In genomic region chr4:78379991-78380739, GRCh38 we compare ENCODE assay signal across 14 cellular contexts.
A peak's percentile ranks its signal among the peaks of the same experiment; 100 is the strongest.
DNase-seq lines count a peak whose midpoint lies in the region; ATAC-seq and TF ChIP-seq lines count a peak whose summit lies in the region.
"Had no signal": no experiment of that assay in that cellular context is flagged by ENCODE, and none has a peak within 500 bp of the region (broad histone marks: within the 10 kb centered on the region; RNA-seq: fewer than 3 reads in every experiment).

No MANE protein-coding gene starts in this region.

- H3K4me1 ChIP-seq in mucosa of descending colon (ENCODE audit: low read depth) (peaks cover 14% of the 10 kb centered on the region), Caco-2 (peaks cover 12% of the 10 kb centered on the region; the same call in 1 of the 2 replicates)
- H3K4me1 ChIP-seq: adrenal gland had no signal

- ATAC-seq in mucosa of descending colon (peak; percentile 72), HG03469 (IDR thresholded peaks at IDR 0.05; ENCODE audit: unreplicated experiment) (no peak), GM21576 (IDR thresholded peaks at IDR 0.05; ENCODE audit: unreplicated experiment) (no peak)

- no peak overlapping the region for H3K4me3 Mint-ChIP-seq in Caco-2 (ENCODE audit: unreplicated experiment)
- H3K4me3 Mint-ChIP-seq: stimulated activated naive CD8-positive, alpha-beta T cell treated with anti-CD3 and anti-CD28 coated beads, Interleukin-15, Interleukin-2, amounts not matched to agents 100 ng/mL and 50 ng/mL, for 24 hours had no signal

- H3K36me3 ChIP-seq in mucosa of descending colon (ENCODE audit: low read depth): no peaks in the 10 kb centered on the region
- no peaks in the 10 kb centered on the region for H3K36me3 ChIP-seq in Caco-2 (ENCODE audit: control insufficient read depth, insufficient read depth, low read length)
- H3K36me3 ChIP-seq: adrenal gland had no signal

- no peak overlapping the region for H3K27ac Mint-ChIP-seq in Caco-2 (ENCODE audit: unreplicated experiment)
- H3K27ac Mint-ChIP-seq: stimulated activated naive CD8-positive, alpha-beta T cell treated with anti-CD3 and anti-CD28 coated beads, Interleukin-15, Interleukin-2, amounts not matched to agents 100 ng/mL and 50 ng/mL, for 24 hours had no signal

- no peaks in the 10 kb centered on the region for H3K9me3 Mint-ChIP-seq in Caco-2 (ENCODE audit: unreplicated experiment)
- H3K9me3 Mint-ChIP-seq: stimulated activated naive CD8-positive, alpha-beta T cell treated with anti-CD3 and anti-CD28 coated beads, Interleukin-15, Interleukin-2, amounts not matched to agents 100 ng/mL and 50 ng/mL, for 24 hours had no signal

- H3K27me3 ChIP-seq in dorsolateral prefrontal cortex: no peaks in the 10 kb centered on the region
- no peaks in the 10 kb centered on the region for H3K27me3 ChIP-seq in Caco-2 (replicated peaks; ENCODE audit: control insufficient read depth, insufficient read depth, low read length)
- H3K27me3 ChIP-seq: adrenal gland had no signal

- H3K27ac ChIP-seq in dorsolateral prefrontal cortex: no peak overlapping the region
- H3K27ac ChIP-seq: adrenal gland, skin epidermis had no signal

- peaks cover 14% of the 10 kb centered on the region for H3K4me1 Mint-ChIP-seq in Caco-2 (ENCODE audit: low read depth, unreplicated experiment)

- peak; percentile 44 for DNase-seq in Caki2 (ENCODE audit: low read depth)
- DNase-seq in HS-5 (ENCODE audit: low read depth): peak; percentile 25
- DNase-seq in epithelial cell of esophagus (ENCODE audit: low read depth): peak; percentile 69
- peak in 1 of 3 donors; percentile 37 for DNase-seq in mucosa of descending colon
- no peak for DNase-seq in dorsolateral prefrontal cortex
- DNase-seq in Caco-2: no peak
- DNase-seq: activated CD4-positive, alpha-beta T cell treated with anti-CD3 and anti-CD28 coated beads, Interleukin-2, amount 50 U/mL, for 48 hours; adrenal gland; nucleus accumbens; SIG-M5 had no signal

- CTCF ChIA-PET in Caco-2 (lab: Charles Lee): no interaction called here

- no TSS peak for BruUV-seq in Caco-2 (replicated peaks; lab: Mats Ljungman, UMichigan)

- intact Hi-C loops in mucosa of descending colon (cut with DNase I, micrococcal nuclease) (no loop called here), dorsolateral prefrontal cortex (cut with DNase I) (loop anchor here in 1 of 2 donors (5.0 kb wide), 1 partner anchor 243 kb away; no protein-coding TSS in a partner anchor), Caco-2 (cut with micrococcal nuclease; ENCODE audit: unreplicated experiment) (no loop called here)

- POLR2A ChIA-PET in Caco-2 (lab: Charles Lee): no interaction called here

- H3K4me3 ChIP-seq in epithelial cell of esophagus (ENCODE audit: low read length) (no peak overlapping the region), mucosa of descending colon (no peak overlapping the region), dorsolateral prefrontal cortex (no peak overlapping the region), Caco-2 (ENCODE audit: low read depth, low read length) (no peak overlapping the region)
- H3K4me3 ChIP-seq: adrenal gland, skin epidermis had no signal

- TF ChIP-seq CTCF in epithelial cell of esophagus (IDR thresholded peaks at IDR 0.05; ENCODE audit: insufficient read depth, low read depth, low read length, missing control alignments) (no peak), mucosa of descending colon (IDR thresholded peaks at IDR 0.05) (no peak), dorsolateral prefrontal cortex (IDR thresholded peaks at IDR 0.05 in 54 of 56, conservative IDR thresholded peaks at IDR 0.05 in 2 of 56; ENCODE audit: low read depth in 1 of 56, partially characterized antibody in 56 of 56) (no peak), Caco-2 (IDR thresholded peaks at IDR 0.05; ENCODE audit: insufficient read depth in 1 of 2, low read depth in 1 of 2, low read length in 1 of 2, severe bottlenecking in 1 of 2, unreplicated experiment in 1 of 2) (no peak)

- peaks cover 17% of the 10 kb centered on the region for H3K36me3 Mint-ChIP-seq in Caco-2 (ENCODE audit: insufficient read depth, unreplicated experiment)

- H3K9me3 ChIP-seq in mucosa of descending colon (no peaks in the 10 kb centered on the region), Caco-2 (no peaks in the 10 kb centered on the region)
- H3K9me3 ChIP-seq: adrenal gland had no signal

- in situ Hi-C loops in Caki2 (cut with HindIII; ENCODE audit: low pct_unique_long_range_greater_than_20kb, low sequenced_read_pairs): no loop called here

- H3K27me3 Mint-ChIP-seq in Caco-2 (ENCODE audit: insufficient read depth, unreplicated experiment): no peaks in the 10 kb centered on the region

Comparison
In these comparisons a context has a peak if more than half of its experiments do, and no peak if none do; other contexts are left out.
1. DNase-seq: peak in Caki2 (single experiment), HS-5 (single experiment) and epithelial cell of esophagus (single experiment); none in dorsolateral prefrontal cortex (0 of 10) and Caco-2 (0 of 2).